Comparison of ENCODE assay signal across 17 cellular contexts in the genomic region with DNA sequence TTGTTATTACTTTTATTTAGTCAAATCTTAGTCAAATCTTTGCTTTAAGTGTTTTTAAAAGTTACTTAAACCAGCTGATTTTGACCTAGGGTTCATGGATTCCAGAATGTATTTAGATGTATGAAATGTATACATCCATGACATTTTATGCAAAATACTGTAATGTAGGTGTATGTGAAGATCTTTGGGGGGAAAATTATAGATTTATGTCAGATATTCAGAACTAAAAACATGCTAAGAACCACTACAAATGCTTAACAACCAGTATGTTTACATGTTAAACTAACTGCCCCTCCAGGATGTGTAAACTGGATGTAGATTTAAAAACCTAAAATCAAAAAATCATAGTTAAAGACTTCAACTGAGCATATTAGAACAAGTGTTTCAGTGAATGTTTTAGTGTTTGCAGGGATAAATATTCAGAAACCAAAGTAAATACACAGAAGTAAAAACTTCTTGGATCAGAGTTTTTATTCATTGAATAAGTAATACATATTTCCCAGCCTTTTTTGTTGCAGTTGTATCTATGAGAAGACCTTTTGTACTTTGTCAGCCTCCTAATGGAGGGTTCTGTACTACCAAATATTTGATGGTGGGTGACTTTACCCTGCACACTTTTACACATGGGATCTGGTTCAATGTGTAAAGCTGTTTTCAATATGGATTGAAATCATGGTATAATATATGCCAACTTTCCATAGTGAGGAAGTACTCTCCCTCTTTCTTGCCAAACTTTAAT. TPM values are rescaled to one million over a fixed set of nuclear protein-coding genes. Genes with fewer than 3 reads are reported as not detected.
DNase-seq lines count a peak whose midpoint lies in the region; ATAC-seq and TF ChIP-seq lines count a peak whose summit lies in the region.
"Had no signal": no experiment of that assay in that cellular context is flagged by ENCODE, and none has a peak within 500 bp of the region (broad histone marks: within the 10 kb centered on the region; RNA-seq: fewer than 3 reads in every experiment).

No MANE protein-coding gene starts in this region.

- no peaks in the 10 kb centered on the region for H3K36me3 Mint-ChIP-seq in progenitor cell of endocrine pancreas (ENCODE audit: insufficient read depth)

- no peak overlapping the region for H3K27ac Mint-ChIP-seq in progenitor cell of endocrine pancreas
- H3K27ac Mint-ChIP-seq: activated naive CD8-positive, alpha-beta T cell treated with anti-CD3 and anti-CD28 coated beads, Interleukin-2, amount 50 U/mL, for 24 hours had no signal

- H3K4me3 Mint-ChIP-seq in progenitor cell of endocrine pancreas (ENCODE audit: low read depth): no peak overlapping the region
- H3K4me3 Mint-ChIP-seq: activated naive CD8-positive, alpha-beta T cell treated with anti-CD3 and anti-CD28 coated beads, Interleukin-2, amount 50 U/mL, for 24 hours; activated T-cell treated with anti-CD3 and anti-CD28 coated beads, Interleukin-2, amount 50 U/mL, for 4 hours had no signal

- CTCF ChIA-PET in GM10248 (lab: Yijun Ruan, JAX): interaction anchor here (1.0 kb wide), 1 partner anchor 17 kb away, joined by 3 read pairs; no protein-coding TSS in a partner anchor

- TF ChIP-seq POLR2A in ovary (IDR thresholded peaks at IDR 0.05) (no peak), vagina (IDR thresholded peaks at IDR 0.05) (no peak)

- no peak for DNase-seq in heart right ventricle
- DNase-seq in left ventricle myocardium superior: no peak
- no peak for DNase-seq in fibroblast of mammary gland (ENCODE audit: low read depth)
- DNase-seq in ovary: no peak
- no peak for DNase-seq in vagina (ENCODE audit: extremely low spot score in 2 of 2)
- DNase-seq in GM10248 (ENCODE audit: extremely low spot score): no peak
- no peak for DNase-seq in progenitor cell of endocrine pancreas (ENCODE audit: low spot score, unreplicated experiment)
- no peak for DNase-seq in SIG-M5 treated with dmso at 0.1 percent for 504 hours (lab: John Stamatoyannopoulos, UW; ENCODE audit: unreplicated experiment)
- DNase-seq: activated CD4-positive, alpha-beta T cell treated with anti-CD3 and anti-CD28 coated beads, Interleukin-2, amount 50 U/mL, for 1 hour; activated naive CD8-positive, alpha-beta T cell treated with anti-CD3 and anti-CD28 coated beads, Interleukin-2, amount 50 U/mL, for 24 hours; activated T-cell treated with anti-CD3 and anti-CD28 coated beads, Interleukin-2, amount 50 U/mL, for 4 hours; colonic mucosa; GDM1; stimulated activated CD4-positive, alpha-beta T cell treated with anti-CD3 and anti-CD28 coated beads, Interleukin-15, amount 100 ng/mL, for 24 hours had no signal

- peaks cover 0 to 92% (median 53%) of the 10 kb centered on the region in 9 donors for H3K4me1 ChIP-seq in heart right ventricle
- peaks cover 10% of the 10 kb centered on the region for H3K4me1 ChIP-seq in ovary (ENCODE audit: insufficient read depth)
- peaks cover 21% of the 10 kb centered on the region for H3K4me1 ChIP-seq in vagina

- TF ChIP-seq CTCF in heart right ventricle (IDR thresholded peaks at IDR 0.05) (no peak), fibroblast of mammary gland (conservative IDR thresholded peaks at IDR 0.05; ENCODE audit: control insufficient read depth, insufficient read depth, low read depth, low read length) (no peak), ovary (IDR thresholded peaks at IDR 0.05) (no peak), vagina (IDR thresholded peaks at IDR 0.05) (no peak), GM10248 (IDR thresholded peaks at IDR 0.05; ENCODE audit: control extremely low read depth, extremely low read depth, low read depth, missing control alignments) (no peak), progenitor cell of endocrine pancreas (IDR thresholded peaks at IDR 0.05; ENCODE audit: unreplicated experiment) (no peak)

- intact Hi-C loops in heart right ventricle (cut with DNase I) (loop anchor here in 1 of 10 donors (10.0 kb wide), 1 partner anchor 52 kb away; no protein-coding TSS in a partner anchor), left ventricle myocardium superior (cut with micrococcal nuclease) (no loop called here), ovary (cut with DNase I) (no loop called here), vagina (cut with DNase I) (no loop called here)

- H3K9me3 ChIP-seq in heart right ventricle: no peaks in the 10 kb centered on the region
- no peaks in the 10 kb centered on the region for H3K9me3 ChIP-seq in ovary
- H3K9me3 ChIP-seq in vagina: no peaks in the 10 kb centered on the region
- H3K9me3 ChIP-seq: A549, colonic mucosa had no signal

- peak overlapping the region in 7 of 10 donors; percentile 57 to 97 (median 95) for H3K27ac ChIP-seq in heart right ventricle
- H3K27ac ChIP-seq in ovary: peak overlapping the region in 1 of 2 donors; percentile 79
- peak overlapping the region; percentile 94 for H3K27ac ChIP-seq in vagina
- H3K27ac ChIP-seq: A549 had no signal

- POLR2A ChIA-PET in GM10248 (lab: Yijun Ruan, JAX): no interaction called here

- peaks cover 10% of the 10 kb centered on the region for H3K4me1 Mint-ChIP-seq in progenitor cell of endocrine pancreas (ENCODE audit: low read depth)

- H3K4me3 ChIP-seq in heart right ventricle (peak overlapping the region in 9 of 10 donors; percentile 40 to 75 (median 59)), fibroblast of mammary gland (ENCODE audit: control insufficient read depth, low read depth, low read length) (peak overlapping the region; percentile 70), ovary (peak overlapping the region; percentile 43), vagina (peak overlapping the region; percentile 24 to 50)
- H3K4me3 ChIP-seq: A549, colonic mucosa, lung had no signal

- no peaks in the 10 kb centered on the region for H3K9me3 Mint-ChIP-seq in progenitor cell of endocrine pancreas (ENCODE audit: low read depth)
- H3K9me3 Mint-ChIP-seq: activated naive CD8-positive, alpha-beta T cell treated with anti-CD3 and anti-CD28 coated beads, Interleukin-2, amount 50 U/mL, for 24 hours; activated T-cell treated with anti-CD3 and anti-CD28 coated beads, Interleukin-2, amount 50 U/mL, for 4 hours had no signal

- H3K27me3 ChIP-seq in heart right ventricle (peaks cover 0 to 26% (median 0%) of the 10 kb centered on the region in 7 donors), ovary (no peaks in the 10 kb centered on the region), vagina (no peaks in the 10 kb centered on the region)
- H3K27me3 ChIP-seq: colonic mucosa had no signal

- TF ChIP-seq EP300 in ovary (IDR thresholded peaks at IDR 0.05): no peak

- H3K36me3 ChIP-seq in heart right ventricle (no peaks in the 10 kb centered on the region), ovary (no peaks in the 10 kb centered on the region), vagina (no peaks in the 10 kb centered on the region)
- H3K36me3 ChIP-seq: colonic mucosa had no signal

- ATAC-seq in heart right ventricle: no peak
- ATAC-seq in left ventricle myocardium superior: no peak
- ATAC-seq: A549; activated naive CD8-positive, alpha-beta T cell treated with anti-CD3 and anti-CD28 coated beads, Interleukin-2, amount 50 U/mL, for 24 hours; activated T-cell treated with anti-CD3 and anti-CD28 coated beads, Interleukin-2, amount 50 U/mL, for 4 hours had no signal

- peaks cover 23% of the 10 kb centered on the region for H3K27me3 Mint-ChIP-seq in progenitor cell of endocrine pancreas

RNA-seq across cellular contexts. Expression of a gene that starts 3.9 kb away (rescaled TPM):
- total RNA-seq in heart right ventricle (10 to 100 TPM; 16.3 to 56.5 (median 40.9) TPM), left ventricle myocardium superior (32.8 TPM), ovary (100 to 1,000 TPM in 4 of 7 donors, 10 to 100 TPM in 3; 62.7 to 127 (median 102) TPM), vagina (27.3 TPM), progenitor cell of endocrine pancreas (0.80 and 1.1 TPM in 2 replicates)
- polyA plus RNA-seq in heart right ventricle (1 to 10 TPM; 3.9 to 4.0 TPM), ovary (10 to 100 TPM; 42.1 to 54.1 TPM)
- total RNA-seq: HT-29 had no signal

RNA-seq across cellular contexts. Expression of a gene that starts 41.9 kb away (rescaled TPM):
- total RNA-seq in heart right ventricle (10 to 100 TPM; 11.8 to 18.1 (median 13.9) TPM), left ventricle myocardium superior (14.3 TPM), ovary (10 to 100 TPM; 10.1 to 19.1 (median 17.0) TPM), vagina (14.0 TPM), progenitor cell of endocrine pancreas (27.4 and 28.3 TPM in 2 replicates)
- polyA plus RNA-seq in heart right ventricle (1 to 10 TPM; 6.0 to 7.8 TPM), ovary (10 to 100 TPM; 14.8 to 19.5 TPM)
